Comparison of ENCODE assay signal across 15 cellular contexts in genomic region chr2:164126960-164127359, GRCh38.
A peak's percentile ranks its signal among the peaks of the same experiment; 100 is the strongest.
DNase-seq lines count a peak whose midpoint lies in the region; ATAC-seq, FAIRE-seq and TF ChIP-seq lines count a peak whose summit lies in the region.
"Had no signal": no experiment of that assay in that cellular context is flagged by ENCODE, and none has a peak within 500 bp of the region (broad histone marks: within the 10 kb centered on the region; RNA-seq: fewer than 3 reads in every experiment).

No MANE protein-coding gene starts in this region.

- POLR2A ChIA-PET in HCT116 (lab: Charles Lee): no interaction called here
- POLR2A ChIA-PET in activated CD4-positive, alpha-beta memory T cell treated with anti-CD3 and anti-CD28 coated beads, Interleukin-2, amount 10 ng/mL, durations not matched to agents 7 days and 5 days (lab: Charles Lee): no interaction called here

- H3K4me3 ChIP-seq in HCT116 (replicated peaks in 1 of 2; ENCODE audit: low read depth in 1 of 2, low read length in 2 of 2) (no peak overlapping the region), bronchial epithelial cell (ENCODE audit: low read depth, low read length) (no peak overlapping the region)
- H3K4me3 ChIP-seq: BLaER1 had no signal

- no peaks in the 10 kb centered on the region for H3K9me3 ChIP-seq in HCT116 (ENCODE audit: control insufficient read depth in 1 of 2, insufficient read depth in 1 of 2, low read depth in 1 of 2, low read length in 2 of 2)
- H3K9me3 ChIP-seq: BLaER1 had no signal

- H3K27ac Mint-ChIP-seq in activated CD4-positive, alpha-beta memory T cell treated with anti-CD3 and anti-CD28 coated beads, Interleukin-2, amount 10 ng/mL, durations not matched to agents 7 days and 5 days: no peak overlapping the region

- H3K27ac ChIP-seq in HCT116 (ENCODE audit: low read depth, low read length): no peak overlapping the region
- H3K27ac ChIP-seq: BLaER1 had no signal

- no peaks in the 10 kb centered on the region for H3K36me3 Mint-ChIP-seq in activated CD4-positive, alpha-beta memory T cell treated with anti-CD3 and anti-CD28 coated beads, Interleukin-2, amount 10 ng/mL, durations not matched to agents 7 days and 5 days (ENCODE audit: low read depth)

- no peaks in the 10 kb centered on the region for H3K9me2 ChIP-seq in HCT116 (ENCODE audit: insufficient read depth)

- no peaks in the 10 kb centered on the region for H3K4me1 ChIP-seq in HCT116 (ENCODE audit: control insufficient read depth in 1 of 2, insufficient read depth in 2 of 2, low read length in 2 of 2)
- H3K4me1 ChIP-seq: BLaER1 had no signal

- ATAC-seq in HCT116: 0 out of 2 replicates have a peak, but pooled peaks have one; percentile 36

- DNase-seq in ACHN (peak; percentile 52), HCT116 (ENCODE audit: low read depth, low spot score) (no peak), bronchial epithelial cell (ENCODE audit: low read depth) (peak; percentile 6), medulla oblongata (ENCODE audit: extremely low spot score) (peak; percentile 5), NCI-H524 treated with DMSO at 0.1 percent for 48 hours (lab: John Stamatoyannopoulos, UW) (no peak), SIG-M5 treated with dmso at 0.1 percent for 504 hours (lab: John Stamatoyannopoulos, UW; ENCODE audit: unreplicated experiment) (no peak), mesenteric fat pad (ENCODE audit: low spot score) (no peak)
- DNase-seq in activated CD4-positive, alpha-beta memory T cell treated with anti-CD3 and anti-CD28 coated beads, Interleukin-2, amount 10 ng/mL, durations not matched to agents 7 days and 5 days: no peak
- DNase-seq: amygdala; erythroblast; islet precursor cell; NCI-H1930; stimulated activated CD4-positive, alpha-beta T cell treated with anti-CD3 and anti-CD28 coated beads, Interleukin-4, amount 100 ng/mL, for 4 hours had no signal

- intact Hi-C loops in HCT116 (cut with micrococcal nuclease): no loop called here

- H3K4me3 Mint-ChIP-seq in activated CD4-positive, alpha-beta memory T cell treated with anti-CD3 and anti-CD28 coated beads, Interleukin-2, amount 10 ng/mL, durations not matched to agents 7 days and 5 days: no peak overlapping the region

- in situ Hi-C loops in ACHN (cut with HindIII; ENCODE audit: low pct_ligation_motif_present, low pct_unique_long_range_greater_than_20kb, low sequenced_read_pairs): no loop called here

- no peaks in the 10 kb centered on the region for H3K9me3 Mint-ChIP-seq in activated CD4-positive, alpha-beta memory T cell treated with anti-CD3 and anti-CD28 coated beads, Interleukin-2, amount 10 ng/mL, durations not matched to agents 7 days and 5 days

- H3K36me3 ChIP-seq in HCT116 (ENCODE audit: control insufficient read depth in 1 of 2, insufficient read depth in 2 of 2, low read length in 2 of 2) (no peaks in the 10 kb centered on the region), bronchial epithelial cell (ENCODE audit: control insufficient read depth, insufficient read depth, low read length) (no peaks in the 10 kb centered on the region)
- H3K36me3 ChIP-seq: BLaER1 had no signal

- TF ChIP-seq RAD21 in HCT116 (IDR thresholded peaks at IDR 0.05; ENCODE audit: low read depth): no peak

- FAIRE-seq in bronchial epithelial cell (lab: Jason Lieb, UNC): no peak
- FAIRE-seq: TTC549 had no signal

- RAD21 ChIA-PET in HCT116 (lab: Charles Lee; ENCODE audit: low non-redundant PET in 1 of 2, low total read pairs in 2 of 2, uncharacterized antibody in 2 of 2, unreplicated experiment in 2 of 2): no interaction called here

- no peaks in the 10 kb centered on the region for H4K20me1 ChIP-seq in HCT116 (ENCODE audit: insufficient read depth)
- H4K20me1 ChIP-seq: BLaER1 had no signal

- no peaks in the 10 kb centered on the region for H3K4me1 Mint-ChIP-seq in activated CD4-positive, alpha-beta memory T cell treated with anti-CD3 and anti-CD28 coated beads, Interleukin-2, amount 10 ng/mL, durations not matched to agents 7 days and 5 days

- no peak overlapping the region for H2AFZ ChIP-seq in HCT116 (ENCODE audit: low read depth, low read length, poor library complexity, severe bottlenecking)

- H3K27me3 Mint-ChIP-seq in activated CD4-positive, alpha-beta memory T cell treated with anti-CD3 and anti-CD28 coated beads, Interleukin-2, amount 10 ng/mL, durations not matched to agents 7 days and 5 days: no peaks in the 10 kb centered on the region

- H3K27me3 ChIP-seq in HCT116 (ENCODE audit: insufficient read depth, low read length): peaks cover 5% of the 10 kb centered on the region; the same call in 1 of the 2 replicates
- no peaks in the 10 kb centered on the region for H3K27me3 ChIP-seq in bronchial epithelial cell (ENCODE audit: control insufficient read depth, insufficient read depth, low read length)
- H3K27me3 ChIP-seq: BLaER1 had no signal

- no peak overlapping the region for H3K9ac ChIP-seq in HCT116 (ENCODE audit: low read length)
- H3K9ac ChIP-seq: BLaER1 had no signal

- H3K79me2 ChIP-seq in HCT116 (ENCODE audit: insufficient read depth, low read length): no peaks in the 10 kb centered on the region

- no peak overlapping the region for H3K4me2 ChIP-seq in HCT116 (ENCODE audit: low read length)
- H3K4me2 ChIP-seq: BLaER1 had no signal

- TF ChIP-seq CTCF in HCT116 (IDR thresholded peaks at IDR 0.05 in 2 of 3, conservative IDR thresholded peaks at IDR 0.05 in 1 of 3; ENCODE audit: borderline replicate concordance in 1 of 3, insufficient read depth in 1 of 3, low read depth in 2 of 3, low read length in 2 of 3) (peak in 1 of 3 experiments; percentile 20; a peak in 1 of 6 replicates), bronchial epithelial cell (IDR thresholded peaks at IDR 0.05; ENCODE audit: insufficient read depth, low read length, severe bottlenecking) (no peak)

- CTCF ChIA-PET in HCT116 (lab: Charles Lee): interaction anchor here (1.3 kb wide), 1 partner anchor 66 kb away, joined by 4 read pairs; no protein-coding TSS in a partner anchor
- CTCF ChIA-PET in activated CD4-positive, alpha-beta memory T cell treated with anti-CD3 and anti-CD28 coated beads, Interleukin-2, amount 10 ng/mL, durations not matched to agents 7 days and 5 days (lab: Charles Lee): no interaction called here

- BruUV-seq in HCT116 (replicated peaks; lab: Mats Ljungman, UMichigan): no TSS peak

- TF ChIP-seq POLR2A in HCT116 (IDR thresholded peaks at IDR 0.05; ENCODE audit: borderline replicate concordance, extremely low read depth, insufficient read depth, insufficient read length): no peak

TF ChIP-seq in HCT116, 20 proteins besides CTCF, POLR2A, EP300 and RAD21 (continues in another document):
- TF ChIP-seq MAX (IDR thresholded peaks at IDR 0.05): no peak
- no peak for TF ChIP-seq ZBTB33 (IDR thresholded peaks at IDR 0.05; ENCODE audit: extremely low read depth, insufficient replicate concordance, low read length)
- TF ChIP-seq EZH2phosphoT487 (IDR thresholded peaks at IDR 0.05; ENCODE audit: borderline replicate concordance): no peak
- no peak for TF ChIP-seq SP1 (IDR thresholded peaks at IDR 0.05; ENCODE audit: low read depth)
- TF ChIP-seq CEBPB (IDR thresholded peaks at IDR 0.05; ENCODE audit: low read depth): no peak
- no peak for TF ChIP-seq ZFX (IDR thresholded peaks at IDR 0.05)
- TF ChIP-seq EZH2 (IDR thresholded peaks at IDR 0.05): no peak
- no peak for TF ChIP-seq REST (IDR thresholded peaks at IDR 0.05; ENCODE audit: low read depth)
- TF ChIP-seq YY1 (IDR thresholded peaks at IDR 0.05; ENCODE audit: extremely low read depth, insufficient replicate concordance, low read depth, low read length): no peak
- TF ChIP-seq EGR1 (IDR thresholded peaks at IDR 0.05; ENCODE audit: low read depth): no peak
- no peak for TF ChIP-seq TCF7L2 (IDR thresholded peaks at IDR 0.05; ENCODE audit: borderline replicate concordance, extremely low read depth, insufficient read depth, insufficient read length)

Comparison
In these comparisons a context has a peak if more than half of its experiments do, and no peak if none do; other contexts are left out.
1. DNase-seq: peak in ACHN (single experiment), bronchial epithelial cell (single experiment) and medulla oblongata (single experiment); none in HCT116 (single experiment), NCI-H524 treated with DMSO at 0.1 percent for 48 hours (single experiment), SIG-M5 treated with dmso at 0.1 percent for 504 hours (single experiment), activated CD4-positive, alpha-beta memory T cell treated with anti-CD3 and anti-CD28 coated beads, Interleukin-2, amount 10 ng/mL, durations not matched to agents 7 days and 5 days (single experiment) and mesenteric fat pad (single experiment).